8 cellular contexts compared by ENCODE assay signal in genomic region chr5:181243521-181244307, GRCh38. TPM values are rescaled to one million over a fixed set of nuclear protein-coding genes. Genes with fewer than 3 reads are reported as not detected.
DNase-seq lines count a peak whose midpoint lies in the region; TF ChIP-seq lines count a peak whose summit lies in the region.

Gene RACK1, minus strand, starts transcription at chr5:181243906. Its CDS starts 106 bp downstream, at chr5:181243800.

- H3K4me1 ChIP-seq in ES-I3 (ENCODE audit: insufficient read depth, low read length), result peaks cover 18% of the 10 kb centered on the region
- H3K4me1 ChIP-seq in HAP-1, result peaks cover 18% of the 10 kb centered on the region
- H3K4me1 ChIP-seq in parathyroid adenoma, result peaks cover 18% of the 10 kb centered on the region
- peaks cover 30 to 53% (median 47%) of the 10 kb centered on the region in 4 donors for H3K4me1 ChIP-seq in transverse colon

- no peak for TF ChIP-seq EP300 in transverse colon (IDR thresholded peaks at IDR 0.05; ENCODE audit: low read depth)

- TF ChIP-seq CTCF in NB4 (IDR thresholded peaks at IDR 0.05; ENCODE audit: low read depth, low read length), result no peak
- no peak for TF ChIP-seq CTCF in parathyroid adenoma (IDR thresholded peaks at IDR 0.05)
- no peak for TF ChIP-seq CTCF in transverse colon (IDR thresholded peaks at IDR 0.05)

- peaks cover 49% of the 10 kb centered on the region for H3K79me2 ChIP-seq in parathyroid adenoma

- H3K36me3 ChIP-seq in ES-I3 (ENCODE audit: insufficient read depth, low read length) (peaks cover 36% of the 10 kb centered on the region), HAP-1 (replicated peaks) (peaks cover 48% of the 10 kb centered on the region), parathyroid adenoma (ENCODE audit: control insufficient read depth, insufficient read depth, low read length) (no peaks in the 10 kb centered on the region), transverse colon (peaks cover 0 to 29% (median 17%) of the 10 kb centered on the region in 4 donors)

- peak within 1 kb of the TSS; percentile 90 for H3K27ac ChIP-seq in parathyroid adenoma
- peak within 1 kb of the TSS; percentile 96 to 97 (median 97) for H3K27ac ChIP-seq in transverse colon

- TF ChIP-seq POLR2A in NB4 (IDR thresholded peaks at IDR 0.05; ENCODE audit: extremely low read depth, insufficient read length) (peak; percentile 98), transverse colon (IDR thresholded peaks at IDR 0.05) (peak; percentile 76)

- H3K9ac ChIP-seq in ES-I3 (ENCODE audit: low read depth, low read length), result peak within 1 kb of the TSS; percentile 96
- H3K9ac ChIP-seq in parathyroid adenoma, result peak within 1 kb of the TSS; percentile 89

- peak within 1 kb of the TSS; percentile 93 for H2AFZ ChIP-seq in parathyroid adenoma

- no peaks in the 10 kb centered on the region for H3K9me3 ChIP-seq in ES-I3 (ENCODE audit: control insufficient read depth, insufficient read depth, low read length)
- no peaks in the 10 kb centered on the region for H3K9me3 ChIP-seq in HAP-1
- H3K9me3 ChIP-seq in parathyroid adenoma (ENCODE audit: control insufficient read depth, low read length), result no peaks in the 10 kb centered on the region
- no peaks in the 10 kb centered on the region for H3K9me3 ChIP-seq in transverse colon

- in situ Hi-C loops in HAP-1 (cut with MboI; ENCODE audit: low sequenced_read_pairs), result no loop called here
- in situ Hi-C loops in transverse colon (cut with MboI; ENCODE audit: low pct_ligation_motif_present in 1 of 4, low pct_unique_long_range_greater_than_20kb in 1 of 4, low sequenced_read_pairs in 3 of 4), result no loop called here

- DNase-seq in HAP-1 (ENCODE audit: low spot score in 2 of 2) (peak; percentile 86 to 92), NB4 (ENCODE audit: low read depth) (peak; percentile 93), globus pallidus (ENCODE audit: low spot score) (peak; percentile 94), transverse colon (peak; percentile 90), SKM-1 treated with dmso at 0.1 percent for 144 hours (lab: John Stamatoyannopoulos, UW; ENCODE audit: unreplicated experiment) (no peak)
- peak; percentile 85 for DNase-seq in activated effector memory CD4-positive, alpha-beta T cell treated with Interleukin-2 at 50 U/mL for 16 hours

- intact Hi-C loops in transverse colon (cut with DNase I; ENCODE audit: low total_unique reads), result loop anchor here (10.0 kb wide), 1 partner anchor 59 kb away; no protein-coding TSS in a partner anchor

- peak within 1 kb of the TSS; percentile 93 for H3K4me2 ChIP-seq in parathyroid adenoma (ENCODE audit: low read length)

- 0 to 1% methylated on average over 6 to 52 of the region's 52 CpGs for WGBS in transverse colon (ENCODE audit: low coverage in 1 of 2), 2 donors

- H3K27me3 ChIP-seq in HAP-1 (ENCODE audit: low read depth) (no peaks in the 10 kb centered on the region), parathyroid adenoma (ENCODE audit: control insufficient read depth, insufficient read depth, low read length) (no peaks in the 10 kb centered on the region), transverse colon (no peaks in the 10 kb centered on the region)

- peak within 1 kb of the TSS; percentile 85 for H3K4me3 ChIP-seq in HAP-1
- H3K4me3 ChIP-seq in NB4 (ENCODE audit: low read depth, low read length), result peak within 1 kb of the TSS; percentile 97
- H3K4me3 ChIP-seq in parathyroid adenoma (ENCODE audit: low read depth, low read length), result peak within 1 kb of the TSS; percentile 80
- peak within 1 kb of the TSS; percentile 56 to 86 (median 63) for H3K4me3 ChIP-seq in transverse colon

RNA-seq across cellular contexts. Expression of gene RACK1, which starts in this region (rescaled TPM):
- 1,000 to 10,000 TPM; 1,633 to 1,930 (median 1,753) TPM for total RNA-seq in transverse colon
